Comparison of ENCODE assay signal across 8 cellular contexts in genomic region chr13:32811297-32811800, GRCh38.
A peak's percentile ranks its signal among the peaks of the same experiment; 100 is the strongest.
DNase-seq lines count a peak whose midpoint lies in the region; ATAC-seq lines count a peak whose summit lies in the region.

No MANE protein-coding gene starts in this region.

- no peaks in the 10 kb centered on the region for H3K27me3 ChIP-seq in naive thymus-derived CD4-positive, alpha-beta T cell (ENCODE audit: control insufficient read depth in 2 of 2, insufficient read depth in 2 of 2, low read length in 2 of 2)

- no peaks in the 10 kb centered on the region for H3K36me3 ChIP-seq in naive thymus-derived CD4-positive, alpha-beta T cell (ENCODE audit: control insufficient read depth in 2 of 3, insufficient read depth in 3 of 3, low read length in 3 of 3)

- POLR2A ChIA-PET in naive thymus-derived CD4-positive, alpha-beta T cell (lab: Charles Lee), result interaction anchor here (0.6 kb wide), 1 partner anchor 17 kb away, joined by 6 read pairs; no protein-coding TSS in a partner anchor

- H3K27me3 Mint-ChIP-seq in activated T-cell treated with anti-CD3 and anti-CD28 coated beads, Interleukin-2, amount 50 U/mL, for 24 hours, result peaks cover 2% of the 10 kb centered on the region
- peaks cover 0 to 8% (median 3%) of the 10 kb centered on the region in 5 donors for H3K27me3 Mint-ChIP-seq in naive thymus-derived CD4-positive, alpha-beta T cell

- no peaks in the 10 kb centered on the region for H3K36me3 Mint-ChIP-seq in activated T-cell treated with anti-CD3 and anti-CD28 coated beads, Interleukin-2, amount 50 U/mL, for 24 hours (ENCODE audit: low read depth)
- peaks cover 0 to 17% (median 4%) of the 10 kb centered on the region in 5 donors for H3K36me3 Mint-ChIP-seq in naive thymus-derived CD4-positive, alpha-beta T cell

- H3K9me3 ChIP-seq in naive thymus-derived CD4-positive, alpha-beta T cell (ENCODE audit: control insufficient read depth in 2 of 3, low read length in 3 of 3), result no peaks in the 10 kb centered on the region

- peaks cover 15% of the 10 kb centered on the region for H3K4me1 Mint-ChIP-seq in activated T-cell treated with anti-CD3 and anti-CD28 coated beads, Interleukin-2, amount 50 U/mL, for 24 hours (ENCODE audit: low read depth)
- peaks cover 11 to 23% (median 18%) of the 10 kb centered on the region in 7 donors for H3K4me1 Mint-ChIP-seq in naive thymus-derived CD4-positive, alpha-beta T cell

- no peak overlapping the region for H3K27ac ChIP-seq in naive thymus-derived CD4-positive, alpha-beta T cell (ENCODE audit: low read depth, low read length)

- no peak for DNase-seq in activated T-cell treated with anti-CD3 and anti-CD28 coated beads, Interleukin-2, amount 50 U/mL, for 24 hours
- DNase-seq in activated T-cell treated with anti-CD3 and anti-CD28 coated beads for 4 hours (no peak), SK-N-DZ (ENCODE audit: low spot score) (peak; percentile 11), HUDEP-2 (lab: John Stamatoyannopoulos, UW; ENCODE audit: unreplicated experiment in 76 of 76) (no peak), HPDE6-E6E7 (ENCODE audit: extremely low spot score) (no peak)
- DNase-seq in naive thymus-derived CD4-positive, alpha-beta T cell, result peak in 5 of 9 donors; percentile 10 to 28 (median 16)

- H3K4me3 Mint-ChIP-seq in activated T-cell treated with anti-CD3 and anti-CD28 coated beads, Interleukin-2, amount 50 U/mL, for 24 hours, result peak overlapping the region; percentile 42
- H3K4me3 Mint-ChIP-seq in naive thymus-derived CD4-positive, alpha-beta T cell, result peak overlapping the region; percentile 52 to 81 (median 70)

- ATAC-seq in HG02840 (IDR thresholded peaks at IDR 0.05; ENCODE audit: low FRiP score, unreplicated experiment) (peak; percentile 51), HG03439 (IDR thresholded peaks at IDR 0.05; ENCODE audit: unreplicated experiment) (no peak)
- ATAC-seq in naive thymus-derived CD4-positive, alpha-beta T cell, result peak; percentile 67

- H3K27ac Mint-ChIP-seq in activated T-cell treated with anti-CD3 and anti-CD28 coated beads, Interleukin-2, amount 50 U/mL, for 24 hours, result peak overlapping the region; percentile 58
- H3K27ac Mint-ChIP-seq in naive thymus-derived CD4-positive, alpha-beta T cell, result peak overlapping the region in 7 of 9 donors; percentile 17 to 90 (median 65)

- peaks cover 5% of the 10 kb centered on the region for H3K9me3 Mint-ChIP-seq in activated T-cell treated with anti-CD3 and anti-CD28 coated beads, Interleukin-2, amount 50 U/mL, for 24 hours
- peaks cover 2 to 19% (median 6%) of the 10 kb centered on the region in 11 donors for H3K9me3 Mint-ChIP-seq in naive thymus-derived CD4-positive, alpha-beta T cell

- intact Hi-C loops in naive thymus-derived CD4-positive, alpha-beta T cell (cut with micrococcal nuclease), result loop anchor here in 1 of 2 donors (2.0 kb wide), 1 partner anchor 21 kb away; no protein-coding TSS in a partner anchor

- H3K4me1 ChIP-seq in naive thymus-derived CD4-positive, alpha-beta T cell (ENCODE audit: control insufficient read depth in 2 of 2, insufficient read depth in 2 of 2, low read length in 2 of 2), result peaks cover 0 to 9% of the 10 kb centered on the region in 2 donors

- CTCF ChIA-PET in naive thymus-derived CD4-positive, alpha-beta T cell (lab: Charles Lee), result interaction anchor here (0.6 kb wide), 1 partner anchor 975 kb away, joined by 4 read pairs; no protein-coding TSS in a partner anchor

- no peak overlapping the region for H3K4me3 ChIP-seq in naive thymus-derived CD4-positive, alpha-beta T cell (ENCODE audit: low read length)

Comparison
In these comparisons a context has a peak if more than half of its experiments do, and no peak if none do; other contexts are left out.
1. DNase-seq: peak in SK-N-DZ (single experiment) and naive thymus-derived CD4-positive, alpha-beta T cell (5 of 9); none in activated T-cell treated with anti-CD3 and anti-CD28 coated beads, Interleukin-2, amount 50 U/mL, for 24 hours (single experiment), activated T-cell treated with anti-CD3 and anti-CD28 coated beads for 4 hours (single experiment), HUDEP-2 (0 of 76) and HPDE6-E6E7 (single experiment).